In the genomic region with DNA sequence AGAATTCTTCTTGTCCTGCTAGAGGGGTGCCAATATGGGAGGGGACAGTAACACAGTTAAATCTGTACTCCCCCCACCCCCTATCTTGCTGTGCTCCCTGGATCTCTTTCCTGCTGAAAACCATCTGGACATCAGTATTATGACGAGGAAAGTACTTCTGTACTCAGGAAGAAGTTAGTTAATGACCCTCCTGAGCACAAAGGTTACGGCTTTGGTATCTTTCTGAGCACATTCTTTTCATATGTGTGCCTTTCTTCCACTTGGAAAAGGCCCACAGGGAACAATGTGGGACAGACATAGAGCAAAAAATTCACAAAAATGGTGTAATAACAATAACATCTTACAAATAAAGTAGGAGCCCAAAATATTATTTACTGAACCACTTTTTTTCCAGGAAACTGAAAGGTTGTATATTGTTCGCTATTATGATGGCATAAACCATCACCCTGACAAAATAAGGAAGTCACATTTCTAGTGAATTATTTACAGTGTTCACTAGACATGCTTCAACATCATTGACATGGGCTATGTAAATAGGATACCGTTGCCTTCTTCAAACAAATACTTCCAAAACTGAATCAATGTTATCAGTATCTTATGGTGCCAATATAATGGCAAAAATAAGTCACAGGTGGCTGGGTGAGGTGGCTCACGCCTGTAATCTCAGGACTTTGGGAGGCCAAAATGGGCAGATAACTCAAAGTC, we compare ENCODE assay signal across 23 cellular contexts.
"Had no signal": no experiment of that assay in that cellular context is flagged by ENCODE, and none has a peak within 500 bp of the region (broad histone marks: within the 10 kb centered on the region; RNA-seq: fewer than 3 reads in every experiment).

No MANE protein-coding gene starts in this region.

- H3K4me1 ChIP-seq: neural progenitor cell, prostate gland had no signal

- H3K27ac Mint-ChIP-seq: activated CD4-positive, alpha-beta T cell treated with anti-CD3 and anti-CD28 coated beads, Interleukin-2, amount 10 ng/mL, durations not matched to agents 24 days and 14 days; activated CD8-positive, alpha-beta T cell treated with anti-CD3 and anti-CD28 coated beads for 36 hours; activated naive CD4-positive, alpha-beta T cell treated with anti-CD3 and anti-CD28 coated beads for 36 hours; naive B cell; neural progenitor cell; stimulated activated naive CD8-positive, alpha-beta T cell treated with anti-CD3 and anti-CD28 coated beads, Interleukin-15, amount 100 ng/mL, for 72 hours; T-helper 1 cell treated with Interleukin-12 subunit alpha and Interleukin-12 subunit beta and Interleukin-4 antibody, amounts not matched to agents 30 μg/mL and 1 μg/mL, for 36 hours had no signal

- DNase-seq: activated CD4-positive, alpha-beta T cell treated with anti-CD3 and anti-CD28 coated beads, Interleukin-2, amount 10 ng/mL, durations not matched to agents 24 days and 14 days; activated CD8-positive, alpha-beta memory T cell treated with anti-CD3 and anti-CD28 coated beads, Interleukin-2, amount 50 U/mL, for 4 hours; activated CD8-positive, alpha-beta T cell treated with anti-CD3 and anti-CD28 coated beads for 36 hours; activated naive CD4-positive, alpha-beta T cell treated with anti-CD3 and anti-CD28 coated beads for 36 hours; activated T-cell treated with anti-CD3 and anti-CD28 coated beads, Interleukin-2, amount 50 U/mL, for 4 hours; aorta; brain microvascular endothelial cell; central memory CD4-positive, alpha-beta T cell; heart right ventricle; midbrain; naive B cell; right cardiac atrium; small intestine; stimulated activated CD4-positive, alpha-beta T cell treated with anti-CD3 and anti-CD28 coated beads, Interleukin-15, amount 100 ng/mL, for 24 hours; stimulated activated CD4-positive, alpha-beta T cell treated with anti-CD3 and anti-CD28 coated beads, Interleukin-2, amount 100 ng/mL, for 48 hours; stimulated activated naive CD8-positive, alpha-beta T cell treated with anti-CD3 and anti-CD28 coated beads, Interleukin-15, amount 100 ng/mL, for 72 hours had no signal

- ATAC-seq: activated CD8-positive, alpha-beta T cell treated with anti-CD3 and anti-CD28 coated beads for 36 hours; activated T-cell treated with anti-CD3 and anti-CD28 coated beads, Interleukin-2, amount 50 U/mL, for 4 hours; esophagus mucosa; gastroesophageal sphincter; heart right ventricle; right cardiac atrium; stimulated activated naive CD8-positive, alpha-beta T cell treated with anti-CD3 and anti-CD28 coated beads, Interleukin-15, amount 100 ng/mL, for 72 hours had no signal

- H3K27ac ChIP-seq: brain microvascular endothelial cell, coronary artery, neural progenitor cell, prostate gland had no signal

- H3K9me3 ChIP-seq: gastroesophageal sphincter, heart right ventricle, prostate gland had no signal

- H3K4me3 ChIP-seq: coronary artery, gastroesophageal sphincter, heart right ventricle, neural progenitor cell, prostate gland had no signal

- H3K4me3 Mint-ChIP-seq: activated CD4-positive, alpha-beta T cell treated with anti-CD3 and anti-CD28 coated beads, Interleukin-2, amount 10 ng/mL, durations not matched to agents 24 days and 14 days; activated CD8-positive, alpha-beta T cell treated with anti-CD3 and anti-CD28 coated beads for 36 hours; activated naive CD4-positive, alpha-beta T cell treated with anti-CD3 and anti-CD28 coated beads for 36 hours; activated T-cell treated with anti-CD3 and anti-CD28 coated beads, Interleukin-2, amount 50 U/mL, for 4 hours; naive B cell; neural progenitor cell; stimulated activated naive CD8-positive, alpha-beta T cell treated with anti-CD3 and anti-CD28 coated beads, Interleukin-15, amount 100 ng/mL, for 72 hours; T-helper 1 cell treated with Interleukin-12 subunit alpha and Interleukin-12 subunit beta and Interleukin-4 antibody, amounts not matched to agents 30 μg/mL and 1 μg/mL, for 36 hours had no signal

- H3K27me3 ChIP-seq: brain microvascular endothelial cell, gastroesophageal sphincter, heart right ventricle, neural progenitor cell had no signal

- H3K9me3 Mint-ChIP-seq: activated CD4-positive, alpha-beta T cell treated with anti-CD3 and anti-CD28 coated beads, Interleukin-2, amount 10 ng/mL, durations not matched to agents 24 days and 14 days; activated CD8-positive, alpha-beta T cell treated with anti-CD3 and anti-CD28 coated beads for 36 hours; activated naive CD4-positive, alpha-beta T cell treated with anti-CD3 and anti-CD28 coated beads for 36 hours; activated T-cell treated with anti-CD3 and anti-CD28 coated beads, Interleukin-2, amount 50 U/mL, for 4 hours; naive B cell; neural progenitor cell; stimulated activated naive CD8-positive, alpha-beta T cell treated with anti-CD3 and anti-CD28 coated beads, Interleukin-15, amount 100 ng/mL, for 72 hours; T-helper 1 cell treated with Interleukin-12 subunit alpha and Interleukin-12 subunit beta and Interleukin-4 antibody, amounts not matched to agents 30 μg/mL and 1 μg/mL, for 36 hours had no signal

- FAIRE-seq: islet of Langerhans, small intestine had no signal

- H3K27me3 Mint-ChIP-seq: activated CD4-positive, alpha-beta T cell treated with anti-CD3 and anti-CD28 coated beads, Interleukin-2, amount 10 ng/mL, durations not matched to agents 24 days and 14 days; activated CD8-positive, alpha-beta T cell treated with anti-CD3 and anti-CD28 coated beads for 36 hours; naive B cell had no signal

- H2AFZ ChIP-seq: neural progenitor cell had no signal

- H3K36me3 Mint-ChIP-seq: naive B cell had no signal

- H3K4me2 ChIP-seq: neural progenitor cell had no signal

- H3K36me3 ChIP-seq: neural progenitor cell had no signal

- H3K9ac ChIP-seq: neural progenitor cell had no signal
